Comparison of ENCODE assay signal across 8 cellular contexts in genomic region chr9:37903831-37904646, GRCh38. TPM values are rescaled to one million over a fixed set of nuclear protein-coding genes. Genes with fewer than 3 reads are reported as not detected.
DNase-seq lines count a peak whose midpoint lies in the region; ATAC-seq and TF ChIP-seq lines count a peak whose summit lies in the region.

SLC25A51 (minus strand) TSS chr9:37904127; CDS start chr9:37888550, 15,577 bp downstream.

- peaks cover 8% of the 10 kb centered on the region for H3F3A ChIP-seq in GM23338 (replicated peaks; ENCODE audit: low read depth)

- H3K27me3 ChIP-seq in GM23338 (ENCODE audit: insufficient read depth): peaks cover 16% of the 10 kb centered on the region; the same call in 1 of the 2 replicates

- peaks cover 25% of the 10 kb centered on the region for H3K79me2 ChIP-seq in GM23338 (replicated peaks; ENCODE audit: insufficient read depth)

- H3K9me3 Mint-ChIP-seq in GM23338: no peaks in the 10 kb centered on the region
- H3K9me3 Mint-ChIP-seq in natural killer cell: no peaks in the 10 kb centered on the region

- 0 out of 2 replicates have a peak, but pooled peaks cover 4% of the 10 kb centered on the region for H3K36me3 ChIP-seq in GM23338 (ENCODE audit: insufficient read depth)

- peaks cover 22% of the 10 kb centered on the region for H3K4me1 ChIP-seq in GM23338 (ENCODE audit: insufficient read depth)

- H3K4me2 ChIP-seq in GM23338: peak within 1 kb of the TSS; percentile 96

- intact Hi-C loops in natural killer cell (cut with micrococcal nuclease): loop anchor here (2.0 kb wide), 1 partner anchor 459 kb away; no protein-coding TSS in a partner anchor

- peak within 1 kb of the TSS; percentile 97 for H3K4me3 ChIP-seq in GM23338
- H3K4me3 ChIP-seq in fibroblast of mammary gland (ENCODE audit: control insufficient read depth, low read depth, low read length): peak within 1 kb of the TSS; percentile 88

- H3K27ac Mint-ChIP-seq in GM23338 (peak within 1 kb of the TSS; percentile 90; the same call in 1 of the 2 replicates), natural killer cell (peak within 1 kb of the TSS; percentile 86 to 94)

- H3K4me3 Mint-ChIP-seq in GM23338 (peak within 1 kb of the TSS; percentile 92), natural killer cell (peak within 1 kb of the TSS; percentile 94)

- H4K20me1 ChIP-seq in GM23338 (replicated peaks; ENCODE audit: insufficient read depth): peaks cover 11% of the 10 kb centered on the region

- peak; percentile 90 for ATAC-seq in GM23338
- ATAC-seq in natural killer cell: peak; percentile 86 to 94 (median 88)
- peak; percentile 85 for ATAC-seq in stimulated activated naive CD8-positive, alpha-beta T cell treated with anti-CD3 and anti-CD28 coated beads, Interleukin-15, Interleukin-2, amounts not matched to agents 100 U/mL and 50 U/mL, for 24 hours

- H3K36me3 Mint-ChIP-seq in GM23338 (ENCODE audit: low read depth): peaks cover 4% of the 10 kb centered on the region; the same call in 2 of the 3 replicates
- H3K36me3 Mint-ChIP-seq in natural killer cell: no peaks in the 10 kb centered on the region

- H3K9me2 ChIP-seq in GM23338 (ENCODE audit: insufficient read depth): no peaks in the 10 kb centered on the region

- H3K27me3 Mint-ChIP-seq in GM23338 (ENCODE audit: insufficient read depth, low read depth, poor library complexity): peaks cover 11% of the 10 kb centered on the region
- H3K27me3 Mint-ChIP-seq in natural killer cell (ENCODE audit: low read depth in 2 of 2): no peaks in the 10 kb centered on the region

- peak within 1 kb of the TSS; percentile 84 for H3K27ac ChIP-seq in GM23338 (ENCODE audit: low read depth)

- peaks cover 16% of the 10 kb centered on the region for H3K4me1 Mint-ChIP-seq in GM23338
- peaks cover 17 to 33% of the 10 kb centered on the region in 2 donors for H3K4me1 Mint-ChIP-seq in natural killer cell

- peak within 1 kb of the TSS; percentile 100 for H2AFZ ChIP-seq in GM23338

- peak; percentile 80 to 87 for TF ChIP-seq CTCF in GM23338 (conservative IDR thresholded peaks at IDR 0.05; ENCODE audit: low read depth in 2 of 2)
- TF ChIP-seq CTCF in fibroblast of mammary gland (conservative IDR thresholded peaks at IDR 0.05; ENCODE audit: control insufficient read depth, insufficient read depth, low read depth, low read length): peak; percentile 92
- peak; percentile 89 for TF ChIP-seq CTCF in natural killer cell (IDR thresholded peaks at IDR 0.05)

- DNase-seq in ELF-1 (ENCODE audit: low read depth, low spot score): peak; percentile 97
- peak; percentile 95 for DNase-seq in GM23338 (ENCODE audit: low spot score)
- DNase-seq in LHCN-M2 (ENCODE audit: low read depth): peak; percentile 91
- DNase-seq in RPMI7951 (ENCODE audit: low read depth): peak; percentile 87
- peak; percentile 92 to 98 for DNase-seq in activated T-helper 1 cell treated with anti-CD3 and anti-CD28 coated beads, Interleukin-2, amount 50 U/mL, for 16 hours (ENCODE audit: low read depth in 1 of 2, low spot score in 1 of 2)
- DNase-seq in fibroblast of mammary gland (ENCODE audit: low read depth): peak; percentile 90
- DNase-seq in natural killer cell: peak; percentile 98
- peak; percentile 96 for DNase-seq in stimulated activated naive CD8-positive, alpha-beta T cell treated with anti-CD3 and anti-CD28 coated beads, Interleukin-15, Interleukin-2, amounts not matched to agents 100 U/mL and 50 U/mL, for 24 hours

TF ChIP-seq in GM23338, 12 proteins besides CTCF, POLR2A, EP300 and RAD21:
- TF ChIP-seq POLR2AphosphoS5 (IDR thresholded peaks at IDR 0.05; ENCODE audit: low read depth) (peak; percentile 84), REST (IDR thresholded peaks at IDR 0.05; ENCODE audit: unreplicated experiment) (no peak), ZNF331 (CRISPR knock-in tag; IDR thresholded peaks at IDR 0.05; ENCODE audit: low read depth) (no peak), NANOG (IDR thresholded peaks at IDR 0.05; ENCODE audit: borderline replicate concordance) (no peak), CREB1 (CRISPR knock-in tag; IDR thresholded peaks at IDR 0.05; ENCODE audit: low read depth) (peak; percentile 81), STAT1 (IDR thresholded peaks at IDR 0.05; ENCODE audit: unreplicated experiment) (no peak), ETS1 (IDR thresholded peaks at IDR 0.05) (peak; percentile 51; the same call in 1 of the 2 replicates)

RNA-seq across cellular contexts. Expression of gene SLC25A51, which starts in this region (rescaled TPM):
- 16.8 and 22.0 TPM in 2 replicates for total RNA-seq in GM23338 (2014; rRNA removed; shearing (Covaris generic))
- 5.3 and 5.8 TPM in 2 replicates for polyA plus RNA-seq in GM23338 (2016; fragmentation: Nextera tagmentation; extraction: Ambion mirVana)
- total RNA-seq in LHCN-M2 (2014; rRNA removed): 43.2 and 44.7 TPM in 2 replicates
- polyA plus RNA-seq in LHCN-M2 (2012): 15.2 TPM
- total RNA-seq in RPMI7951 (2014; rRNA removed; shearing (Covaris generic)): 47.2 and 55.5 TPM in 2 replicates
- 10 to 100 TPM; 22.2 to 35.4 (median 33.7) TPM for total RNA-seq in natural killer cell

Comparison
In these comparisons a context has a peak if more than half of its experiments do, and no peak if none do; other contexts are left out.
1. Peak in every context shown above with its lines: DNase-seq, ATAC-seq, H3K4me3 ChIP-seq and H3K27ac ChIP-seq.